ENCODE assay signal across 13 cellular contexts in genomic region chr13:97537110-97537509, GRCh38.
DNase-seq lines count a peak whose midpoint lies in the region; ATAC-seq and TF ChIP-seq lines count a peak whose summit lies in the region.
"Had no signal": no experiment of that assay in that cellular context is flagged by ENCODE, and none has a peak within 500 bp of the region (broad histone marks: within the 10 kb centered on the region; RNA-seq: fewer than 3 reads in every experiment).

No MANE protein-coding gene starts in this region.

- TF ChIP-seq CTCF in endodermal cell (conservative IDR thresholded peaks at IDR 0.05): no peak
- no peak for TF ChIP-seq CTCF in CD4-positive, alpha-beta T cell (IDR thresholded peaks at IDR 0.05)
- no peak for TF ChIP-seq CTCF in CD8-positive, alpha-beta T cell (IDR thresholded peaks at IDR 0.05)

- no peaks in the 10 kb centered on the region for H3K27me3 ChIP-seq in endodermal cell (ENCODE audit: control insufficient read depth, insufficient read depth, low read length, poor library complexity, severe bottlenecking)
- no peaks in the 10 kb centered on the region for H3K27me3 ChIP-seq in CD4-positive, alpha-beta T cell (ENCODE audit: control insufficient read depth, insufficient read depth, low read length)
- H3K27me3 ChIP-seq in CD8-positive, alpha-beta T cell (ENCODE audit: insufficient read depth, low read length): no peaks in the 10 kb centered on the region

- H3K36me3 Mint-ChIP-seq in endodermal cell (ENCODE audit: low read depth): peaks cover 2% of the 10 kb centered on the region
- no peaks in the 10 kb centered on the region for H3K36me3 Mint-ChIP-seq in CD4-positive, alpha-beta T cell (ENCODE audit: low read depth)
- no peaks in the 10 kb centered on the region for H3K36me3 Mint-ChIP-seq in CD8-positive, alpha-beta T cell
- H3K36me3 Mint-ChIP-seq: CD4-positive, CD25-positive, alpha-beta regulatory T cell had no signal

- DNase-seq in endodermal cell: no peak
- no peak for DNase-seq in T-helper 2 cell
- no peak for DNase-seq in CD4-positive, alpha-beta T cell
- no peak for DNase-seq in CD8-positive, alpha-beta T cell
- DNase-seq: CD4-positive, CD25-positive, alpha-beta regulatory T cell; cortex of kidney; H7; NCI-H2081 treated with DMSO at 0.1 percent for 48 hours; OCI-M1 had no signal

- H3K36me3 ChIP-seq in endodermal cell (ENCODE audit: control insufficient read depth, insufficient read depth, low read length): no peaks in the 10 kb centered on the region
- no peaks in the 10 kb centered on the region for H3K36me3 ChIP-seq in CD8-positive, alpha-beta T cell (ENCODE audit: insufficient read depth, low read length)

- no peak overlapping the region for H3K27ac Mint-ChIP-seq in endodermal cell
- no peak overlapping the region for H3K27ac Mint-ChIP-seq in CD4-positive, alpha-beta T cell
- no peak overlapping the region for H3K27ac Mint-ChIP-seq in CD8-positive, alpha-beta T cell
- H3K27ac Mint-ChIP-seq: CD4-positive, CD25-positive, alpha-beta regulatory T cell had no signal

- H3K9ac ChIP-seq in endodermal cell (ENCODE audit: extremely low read depth, low read length, poor library complexity, severe bottlenecking): no peak overlapping the region

- CTCF ChIA-PET in CD4-positive, alpha-beta T cell (lab: Charles Lee): no interaction called here
- CTCF ChIA-PET in CD8-positive, alpha-beta T cell (lab: Charles Lee): no interaction called here

- 92 to 100% methylated on average over 1 of the region's 1 CpG for WGBS in endodermal cell (ENCODE audit: insufficient coverage in 1 of 2, insufficient read length in 1 of 2), 2 experiments

- no peak overlapping the region for H3K4me3 Mint-ChIP-seq in endodermal cell
- no peak overlapping the region for H3K4me3 Mint-ChIP-seq in CD4-positive, alpha-beta T cell
- no peak overlapping the region for H3K4me3 Mint-ChIP-seq in CD8-positive, alpha-beta T cell
- H3K4me3 Mint-ChIP-seq: CD4-positive, CD25-positive, alpha-beta regulatory T cell had no signal

- H3K4me3 ChIP-seq in endodermal cell (ENCODE audit: low read length): no peak overlapping the region
- H3K4me3 ChIP-seq in CD8-positive, alpha-beta T cell (ENCODE audit: low read depth, low read length): no peak overlapping the region

- no peaks in the 10 kb centered on the region for H3K9me3 Mint-ChIP-seq in endodermal cell
- H3K9me3 Mint-ChIP-seq in CD4-positive, alpha-beta T cell: no peaks in the 10 kb centered on the region
- H3K9me3 Mint-ChIP-seq in CD8-positive, alpha-beta T cell: no peaks in the 10 kb centered on the region

- intact Hi-C loops in CD4-positive, alpha-beta T cell (cut with DNase I, micrococcal nuclease): no loop called here
- intact Hi-C loops in CD8-positive, alpha-beta T cell (cut with DNase I, micrococcal nuclease): no loop called here

- H3K4me1 Mint-ChIP-seq in endodermal cell: peaks cover 5% of the 10 kb centered on the region
- no peaks in the 10 kb centered on the region for H3K4me1 Mint-ChIP-seq in CD4-positive, alpha-beta T cell (ENCODE audit: low read depth)
- no peaks in the 10 kb centered on the region for H3K4me1 Mint-ChIP-seq in CD8-positive, alpha-beta T cell (ENCODE audit: low read depth)
- H3K4me1 Mint-ChIP-seq: CD4-positive, CD25-positive, alpha-beta regulatory T cell had no signal

- no peaks in the 10 kb centered on the region for H3K4me1 ChIP-seq in endodermal cell (ENCODE audit: control insufficient read depth, insufficient read depth, low read length)
- no peaks in the 10 kb centered on the region for H3K4me1 ChIP-seq in CD8-positive, alpha-beta T cell (ENCODE audit: insufficient read depth, low read length)

- H3K9me3 ChIP-seq in endodermal cell (ENCODE audit: control insufficient read depth, low read length): no peaks in the 10 kb centered on the region
- H3K9me3 ChIP-seq in CD4-positive, alpha-beta T cell (ENCODE audit: control insufficient read depth, low read length): no peaks in the 10 kb centered on the region
- no peaks in the 10 kb centered on the region for H3K9me3 ChIP-seq in CD8-positive, alpha-beta T cell (ENCODE audit: low read length)

- no peak overlapping the region for H3K27ac ChIP-seq in endodermal cell (ENCODE audit: low read depth, low read length)
- no peak overlapping the region for H3K27ac ChIP-seq in CD4-positive, alpha-beta T cell (ENCODE audit: low read depth, low read length)
- H3K27ac ChIP-seq in CD8-positive, alpha-beta T cell (ENCODE audit: low read depth, low read length): no peak overlapping the region

- POLR2A ChIA-PET in CD4-positive, alpha-beta T cell (lab: Charles Lee): no interaction called here
- POLR2A ChIA-PET in CD8-positive, alpha-beta T cell (lab: Charles Lee): no interaction called here

- ATAC-seq in GM18870 (IDR thresholded peaks at IDR 0.05; ENCODE audit: unreplicated experiment): peak; percentile 84
- peak; percentile 74 for ATAC-seq in GM21515 (IDR thresholded peaks at IDR 0.05; ENCODE audit: unreplicated experiment)
- ATAC-seq in HG03025 (IDR thresholded peaks at IDR 0.05; ENCODE audit: low FRiP score, unreplicated experiment): peak; percentile 63
- peak; percentile 82 for ATAC-seq in HG03571 (IDR thresholded peaks at IDR 0.05; ENCODE audit: unreplicated experiment)
- no peak for ATAC-seq in CD4-positive, alpha-beta T cell (ENCODE audit: poor library complexity)
- no peak for ATAC-seq in CD8-positive, alpha-beta T cell

- H3K27me3 Mint-ChIP-seq in endodermal cell (ENCODE audit: insufficient read depth): no peaks in the 10 kb centered on the region
- H3K27me3 Mint-ChIP-seq in CD4-positive, alpha-beta T cell: no peaks in the 10 kb centered on the region
- H3K27me3 Mint-ChIP-seq in CD8-positive, alpha-beta T cell (ENCODE audit: low read depth): no peaks in the 10 kb centered on the region
- H3K27me3 Mint-ChIP-seq: CD4-positive, CD25-positive, alpha-beta regulatory T cell had no signal

Comparison
In these comparisons a context has a peak if more than half of its experiments do, and no peak if none do; other contexts are left out.
1. ATAC-seq: peak in GM18870 (single experiment), GM21515 (single experiment), HG03025 (single experiment) and HG03571 (single experiment); none in CD4-positive, alpha-beta T cell (single experiment) and CD8-positive, alpha-beta T cell (single experiment).